ENCODE assay signal across 18 cellular contexts in the genomic region with DNA sequence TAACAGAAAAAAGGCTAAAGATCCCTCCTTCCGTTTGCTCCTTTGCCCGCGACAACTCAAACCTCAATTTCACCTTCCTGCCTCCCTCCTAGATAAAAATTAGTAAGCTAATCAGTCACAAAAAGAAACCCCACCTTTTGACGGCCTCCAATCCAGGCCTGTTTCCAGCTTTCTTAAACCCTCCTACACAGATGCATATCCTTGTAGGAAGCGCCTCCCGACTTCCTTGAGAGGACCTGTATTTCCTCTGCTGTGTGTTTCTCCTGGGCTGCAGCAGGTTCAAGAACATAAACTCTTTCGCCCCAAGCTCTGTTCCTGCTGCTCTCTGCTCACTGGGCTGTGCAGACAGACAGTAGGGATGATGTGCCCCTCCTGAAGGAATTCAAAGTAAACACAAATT.
DNase-seq lines count a peak whose midpoint lies in the region; ATAC-seq and TF ChIP-seq lines count a peak whose summit lies in the region.
"Had no signal": no experiment of that assay in that cellular context is flagged by ENCODE, and none has a peak within 500 bp of the region (broad histone marks: within the 10 kb centered on the region; RNA-seq: fewer than 3 reads in every experiment).

No MANE protein-coding gene starts in this region.

- H3K9me3 ChIP-seq in left ventricle myocardium inferior (replicated peaks) (peaks cover 4% of the 10 kb centered on the region), right cardiac atrium (ENCODE audit: control insufficient read depth, low read length) (no peaks in the 10 kb centered on the region), mesenchymal stem cell (ENCODE audit: control insufficient read depth, low read length) (no peaks in the 10 kb centered on the region), neural progenitor cell (ENCODE audit: low read depth) (no peaks in the 10 kb centered on the region)

- no peak overlapping the region for H3K14ac ChIP-seq in mesenchymal stem cell (ENCODE audit: low read length in 2 of 2)

- H2AK5ac ChIP-seq in mesenchymal stem cell (ENCODE audit: low read length, severe bottlenecking): peak overlapping the region; percentile 9

- no peak overlapping the region for H4K91ac ChIP-seq in mesenchymal stem cell (ENCODE audit: low read length)

- H3F3A ChIP-seq in neural progenitor cell (ENCODE audit: low read depth): no peaks in the 10 kb centered on the region

- H3K36me3 Mint-ChIP-seq in neural progenitor cell: no peaks in the 10 kb centered on the region
- H3K36me3 Mint-ChIP-seq in activated naive CD4-positive, alpha-beta T cell treated with anti-CD3 and anti-CD28 coated beads, Interleukin-2, amount 50 U/mL, for 72 hours: no peaks in the 10 kb centered on the region
- H3K36me3 Mint-ChIP-seq: CD8-positive, alpha-beta T cell had no signal

- no peak overlapping the region for H3K9ac ChIP-seq in mesenchymal stem cell (ENCODE audit: low read length)
- no peak overlapping the region for H3K9ac ChIP-seq in neural progenitor cell

- peak overlapping the region; percentile 5 for H3K27ac Mint-ChIP-seq in neural progenitor cell
- H3K27ac Mint-ChIP-seq in activated naive CD4-positive, alpha-beta T cell treated with anti-CD3 and anti-CD28 coated beads, Interleukin-2, amount 50 U/mL, for 72 hours: no peak overlapping the region
- H3K27ac Mint-ChIP-seq: B cell; CD8-positive, alpha-beta T cell; GM23338 had no signal

- no peaks in the 10 kb centered on the region for H3K79me1 ChIP-seq in mesenchymal stem cell (replicated peaks; ENCODE audit: low read length, poor library complexity, severe bottlenecking)

- H3K27me3 Mint-ChIP-seq in neural progenitor cell (ENCODE audit: insufficient read depth, low read depth): peaks cover 4% of the 10 kb centered on the region
- H3K27me3 Mint-ChIP-seq: B cell had no signal

- no peak overlapping the region for H4K8ac ChIP-seq in mesenchymal stem cell (ENCODE audit: low read length)

- H2BK120ac ChIP-seq in mesenchymal stem cell (ENCODE audit: low read depth, low read length): no peak overlapping the region

- H2BK15ac ChIP-seq in mesenchymal stem cell (ENCODE audit: low read depth, poor library complexity, severe bottlenecking): no peak overlapping the region

- H4K20me1 ChIP-seq in neural progenitor cell (ENCODE audit: low read depth): no peaks in the 10 kb centered on the region
- H4K20me1 ChIP-seq: BLaER1 treated with 17β-estradiol and CSF1 and Interleukin-3, amounts not matched to agents 10 nM and 100 nM had no signal

- no peak overlapping the region for H3K4me3 Mint-ChIP-seq in neural progenitor cell
- H3K4me3 Mint-ChIP-seq: B cell; CD8-positive, alpha-beta T cell; GM23338 had no signal

- no peak overlapping the region for H3K4me2 ChIP-seq in mesenchymal stem cell (ENCODE audit: low read length, poor library complexity, severe bottlenecking)
- H3K4me2 ChIP-seq in neural progenitor cell: no peak overlapping the region
- H3K4me2 ChIP-seq: GM23338 had no signal

- peaks cover 13% of the 10 kb centered on the region for H3K4me1 ChIP-seq in left ventricle myocardium inferior
- H3K4me1 ChIP-seq in right cardiac atrium (ENCODE audit: control insufficient read depth, insufficient read depth, low read length): no peaks in the 10 kb centered on the region
- H3K4me1 ChIP-seq in mesenchymal stem cell (ENCODE audit: control insufficient read depth, insufficient read depth, low read depth, low read length): peaks cover 10% of the 10 kb centered on the region
- peaks cover 12% of the 10 kb centered on the region for H3K4me1 ChIP-seq in neural progenitor cell

- intact Hi-C loops in left ventricle myocardium inferior (cut with micrococcal nuclease): no loop called here
- intact Hi-C loops in right cardiac atrium (cut with DNase I): no loop called here

- no peak overlapping the region for H2BK12ac ChIP-seq in mesenchymal stem cell (ENCODE audit: low read length in 2 of 2)

- peaks cover 28% of the 10 kb centered on the region for H3K4me1 Mint-ChIP-seq in neural progenitor cell

- H3K36me3 ChIP-seq in left ventricle myocardium inferior (no peaks in the 10 kb centered on the region), mesenchymal stem cell (ENCODE audit: control insufficient read depth in 1 of 2, insufficient read depth in 2 of 2, low read depth in 1 of 2, low read length in 2 of 2) (no peaks in the 10 kb centered on the region), neural progenitor cell (no peaks in the 10 kb centered on the region)
- H3K36me3 ChIP-seq: BLaER1 treated with 17β-estradiol and CSF1 and Interleukin-3, amounts not matched to agents 10 nM and 100 nM had no signal

- no peak overlapping the region for H3K18ac ChIP-seq in mesenchymal stem cell (ENCODE audit: low read depth in 1 of 2, low read length in 2 of 2)

- H3K23ac ChIP-seq in mesenchymal stem cell (ENCODE audit: low read length in 2 of 2): peak overlapping the region in 1 of 2 experiments; percentile 50

- DNase-seq in left ventricle myocardium inferior (no peak), right cardiac atrium (no peak), mesenchymal stem cell (no peak), neural progenitor cell (ENCODE audit: low spot score) (no peak), AG20443 (ENCODE audit: low spot score) (no peak)
- DNase-seq in activated naive CD4-positive, alpha-beta T cell treated with anti-CD3 and anti-CD28 coated beads, Interleukin-2, amount 50 U/mL, for 72 hours (ENCODE audit: low spot score in 2 of 2): no peak
- DNase-seq: 8988T; Calu3; CD8-positive, alpha-beta T cell; DND-41; EL; H7; HFFc6 had no signal

- TF ChIP-seq CTCF in left ventricle myocardium inferior (IDR thresholded peaks at IDR 0.05; ENCODE audit: borderline replicate concordance) (no peak), neural progenitor cell (IDR thresholded peaks at IDR 0.05) (no peak)

- 70% methylated on average over 7 of the region's 7 CpGs for WGBS in right cardiac atrium
- WGBS in mesenchymal stem cell: 91% methylated on average over 7 of the region's 7 CpGs

- ATAC-seq in right cardiac atrium (no peak), GM21528 (IDR thresholded peaks at IDR 0.05; ENCODE audit: low FRiP score, unreplicated experiment) (no peak)
- no peak for ATAC-seq in activated naive CD4-positive, alpha-beta T cell treated with anti-CD3 and anti-CD28 coated beads, Interleukin-2, amount 50 U/mL, for 72 hours
- ATAC-seq: CD8-positive, alpha-beta T cell; HCT116 had no signal

- H3K27me3 ChIP-seq in left ventricle myocardium inferior (ENCODE audit: low read depth): no peaks in the 10 kb centered on the region
- H3K27me3 ChIP-seq in right cardiac atrium (ENCODE audit: control insufficient read depth, insufficient read depth): no peaks in the 10 kb centered on the region
- H3K27me3 ChIP-seq in mesenchymal stem cell (ENCODE audit: control insufficient read depth in 1 of 2, insufficient read depth in 1 of 2, low read length in 2 of 2): no peaks in the 10 kb centered on the region
- no peaks in the 10 kb centered on the region for H3K27me3 ChIP-seq in neural progenitor cell
- H3K27me3 ChIP-seq: BLaER1 treated with 17β-estradiol and CSF1 and Interleukin-3, amounts not matched to agents 10 nM and 100 nM had no signal

- H3K27ac ChIP-seq in left ventricle myocardium inferior (replicated peaks): peak overlapping the region; percentile 51
- H3K27ac ChIP-seq in right cardiac atrium (ENCODE audit: low read length): no peak overlapping the region
- peak overlapping the region; percentile 2 for H3K27ac ChIP-seq in mesenchymal stem cell (ENCODE audit: low read length, poor library complexity, severe bottlenecking)
- H3K27ac ChIP-seq in neural progenitor cell: no peak overlapping the region

- H2BK5ac ChIP-seq in mesenchymal stem cell (ENCODE audit: low read depth, low read length, poor library complexity, severe bottlenecking): no peak overlapping the region

- no peaks in the 10 kb centered on the region for H3K79me2 ChIP-seq in neural progenitor cell (ENCODE audit: low read depth)

- peaks cover 9% of the 10 kb centered on the region for H3K9me3 Mint-ChIP-seq in neural progenitor cell
- peaks cover 0 to 7% of the 10 kb centered on the region in 2 donors for H3K9me3 Mint-ChIP-seq in activated naive CD4-positive, alpha-beta T cell treated with anti-CD3 and anti-CD28 coated beads, Interleukin-2, amount 50 U/mL, for 72 hours
- H3K9me3 Mint-ChIP-seq: CD8-positive, alpha-beta T cell; GM23338; HFFc6 had no signal

- no peak overlapping the region for H3K4ac ChIP-seq in mesenchymal stem cell (ENCODE audit: low read depth in 1 of 2, low read length in 2 of 2)

- H3K4me3 ChIP-seq in left ventricle myocardium inferior (no peak overlapping the region), right cardiac atrium (ENCODE audit: low read length) (no peak overlapping the region), mesenchymal stem cell (ENCODE audit: insufficient read depth in 1 of 2, low read depth in 1 of 2, low read length in 2 of 2) (no peak overlapping the region), neural progenitor cell (no peak overlapping the region)
- H3K4me3 ChIP-seq: BLaER1 treated with 17β-estradiol and CSF1 and Interleukin-3, amounts not matched to agents 10 nM and 100 nM; GM23338 had no signal

- no peak overlapping the region for H2AFZ ChIP-seq in mesenchymal stem cell (ENCODE audit: low read depth, low read length)
- H2AFZ ChIP-seq in neural progenitor cell (replicated peaks): no peak overlapping the region
- H2AFZ ChIP-seq: GM23338 had no signal

Comparison
In these comparisons a context has a peak if more than half of its experiments do, and no peak if none do; other contexts are left out.
1. H3K27ac ChIP-seq: peak in left ventricle myocardium inferior (single experiment) and mesenchymal stem cell (single experiment); none in right cardiac atrium (single experiment) and neural progenitor cell (single experiment).